ENCODE assay signal across 8 cellular contexts in the genomic region with DNA sequence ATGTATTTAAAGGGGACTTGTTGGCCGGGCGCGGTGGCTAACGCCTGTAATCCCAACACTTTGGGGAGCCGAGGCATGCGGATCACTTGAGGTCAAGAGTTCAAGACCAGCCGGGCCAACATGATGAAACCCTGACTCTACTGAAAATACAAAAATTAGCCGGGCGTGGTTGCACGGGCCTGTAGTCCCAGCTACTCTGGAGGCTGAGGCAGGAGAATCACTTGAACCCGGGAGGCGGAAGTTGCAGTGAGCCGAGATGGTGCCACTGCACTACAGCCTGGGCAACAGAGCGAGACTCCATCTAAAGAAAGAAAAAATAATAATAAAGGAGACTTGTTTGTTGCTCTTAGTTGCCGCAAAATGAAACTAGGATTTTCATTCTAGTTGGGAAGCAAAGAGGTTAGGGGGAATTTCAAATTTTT. TPM values are rescaled to one million over a fixed set of nuclear protein-coding genes. Genes with fewer than 3 reads are reported as not detected.
DNase-seq lines count a peak whose midpoint lies in the region; ATAC-seq, FAIRE-seq and TF ChIP-seq lines count a peak whose summit lies in the region.
"Not testable (repeated sequence)": the region's sequence is repeated elsewhere in the genome, so short reads cannot be mapped to it uniquely, and the experiment has no call there.

No MANE protein-coding gene starts in this region.

- POLR2A ChIA-PET in A549 (lab: Yijun Ruan, JAX); naive thymus-derived CD4-positive, alpha-beta T cell (lab: Charles Lee): not testable (repeated sequence)

- not testable (repeated sequence) for TF ChIP-seq EP300 in A549 (IDR thresholded peaks at IDR 0.05)

- H3K9me3 ChIP-seq in A549; HAP-1; SJSA1 (replicated peaks); heart right ventricle; naive thymus-derived CD4-positive, alpha-beta T cell (ENCODE audit: control insufficient read depth in 2 of 3, low read length in 3 of 3); small intestine (ENCODE audit: control insufficient read depth, low read depth): not testable (repeated sequence)

- FAIRE-seq in A549 (lab: Jason Lieb, UNC); small intestine (lab: Jason Lieb, UNC): not testable (repeated sequence)

- in situ Hi-C loops in HAP-1 (cut with MboI; ENCODE audit: low sequenced_read_pairs), result not testable (repeated sequence)

- TF ChIP-seq POLR2A in A549 (IDR thresholded peaks at IDR 0.05; ENCODE audit: low read length), result not testable (repeated sequence)

- H3K36me3 ChIP-seq in HAP-1 (replicated peaks); heart right ventricle; naive thymus-derived CD4-positive, alpha-beta T cell (ENCODE audit: control insufficient read depth in 2 of 3, insufficient read depth in 3 of 3, low read length in 3 of 3); small intestine (ENCODE audit: control insufficient read depth in 2 of 2, insufficient read depth in 2 of 2, low read length in 2 of 2): not testable (repeated sequence)
- H3K36me3 ChIP-seq in SJSA1, result peaks cover 13% of the 10 kb centered on the region

- H3K27me3 ChIP-seq in HAP-1 (ENCODE audit: low read depth); SJSA1 (replicated peaks); naive thymus-derived CD4-positive, alpha-beta T cell (ENCODE audit: control insufficient read depth in 2 of 2, insufficient read depth in 2 of 2, low read length in 2 of 2); small intestine (ENCODE audit: control insufficient read depth in 2 of 2, insufficient read depth in 2 of 2, low read length in 2 of 2): not testable (repeated sequence)
- peaks cover 0 to 12% (median 0%) of the 10 kb centered on the region in 7 donors for H3K27me3 ChIP-seq in heart right ventricle

- CTCF ChIA-PET in A549 (lab: Yijun Ruan, JAX), result interaction anchor here (0.6 to 12.1 kb wide), 7 partner anchors 11 to 291 kb away, joined by 3 to 107 read pairs (median 5); partner anchors contain the start of genes MICAL3 and PEX26
- CTCF ChIA-PET in activated naive CD4-positive, alpha-beta T cell treated with anti-CD3 and anti-CD28 coated beads, Interleukin-2, amount 10 ng/mL, durations not matched to agents 7 days and 5 days (lab: Charles Lee), result interaction anchor here (1.1 kb wide), 1 partner anchor 82 kb away, joined by 3 read pairs; no protein-coding TSS in a partner anchor
- CTCF ChIA-PET in naive thymus-derived CD4-positive, alpha-beta T cell (lab: Charles Lee), result not testable (repeated sequence)

- peak overlapping the region; percentile 87 for H3K4me3 Mint-ChIP-seq in activated naive CD4-positive, alpha-beta T cell treated with anti-CD3 and anti-CD28 coated beads, Interleukin-2, amount 10 ng/mL, durations not matched to agents 7 days and 5 days
- H3K4me3 Mint-ChIP-seq in dendritic cell treated with granulocyte-macrophage colony-stimulating factor and Interleukin-4, amounts not matched to agents 40 ng/mL and 50 ng/mL, for 4 days, result peak overlapping the region; percentile 80
- H3K4me3 Mint-ChIP-seq in naive thymus-derived CD4-positive, alpha-beta T cell, result peak overlapping the region; percentile 79 to 96 (median 92)

- peaks cover 41% of the 10 kb centered on the region for H3K27me3 Mint-ChIP-seq in activated naive CD4-positive, alpha-beta T cell treated with anti-CD3 and anti-CD28 coated beads, Interleukin-2, amount 10 ng/mL, durations not matched to agents 7 days and 5 days
- peaks cover 48% of the 10 kb centered on the region for H3K27me3 Mint-ChIP-seq in dendritic cell treated with granulocyte-macrophage colony-stimulating factor and Interleukin-4, amounts not matched to agents 40 ng/mL and 50 ng/mL, for 4 days
- peaks cover 0 to 28% (median 4%) of the 10 kb centered on the region in 5 donors for H3K27me3 Mint-ChIP-seq in naive thymus-derived CD4-positive, alpha-beta T cell

- peaks cover 47% of the 10 kb centered on the region for H3K4me1 Mint-ChIP-seq in activated naive CD4-positive, alpha-beta T cell treated with anti-CD3 and anti-CD28 coated beads, Interleukin-2, amount 10 ng/mL, durations not matched to agents 7 days and 5 days
- H3K4me1 Mint-ChIP-seq in dendritic cell treated with granulocyte-macrophage colony-stimulating factor and Interleukin-4, amounts not matched to agents 40 ng/mL and 50 ng/mL, for 4 days (ENCODE audit: low read depth), result peaks cover 13% of the 10 kb centered on the region
- peaks cover 28 to 44% (median 41%) of the 10 kb centered on the region in 7 donors for H3K4me1 Mint-ChIP-seq in naive thymus-derived CD4-positive, alpha-beta T cell

- not testable (repeated sequence) for DNase-seq in A549 (ENCODE audit: low read depth in 1 of 2, low spot score in 1 of 2); HAP-1 (ENCODE audit: low spot score in 2 of 2); SJSA1 (ENCODE audit: low read depth in 1 of 2, low spot score in 2 of 2); activated naive CD4-positive, alpha-beta T cell treated with anti-CD3 and anti-CD28 coated beads, Interleukin-2, amount 10 ng/mL, durations not matched to agents 7 days and 5 days; heart right ventricle; naive thymus-derived CD4-positive, alpha-beta T cell; small intestine

- H3K9me3 Mint-ChIP-seq in activated naive CD4-positive, alpha-beta T cell treated with anti-CD3 and anti-CD28 coated beads, Interleukin-2, amount 10 ng/mL, durations not matched to agents 7 days and 5 days; dendritic cell treated with granulocyte-macrophage colony-stimulating factor and Interleukin-4, amounts not matched to agents 40 ng/mL and 50 ng/mL, for 4 days; naive thymus-derived CD4-positive, alpha-beta T cell: not testable (repeated sequence)

- H3K27ac ChIP-seq in A549, result peak overlapping the region; percentile 96 to 99; a peak in 5 of 6 replicates
- H3K27ac ChIP-seq in SJSA1, result peak overlapping the region; percentile 96
- H3K27ac ChIP-seq in heart right ventricle, result peak overlapping the region in 9 of 10 donors; percentile 85 to 98 (median 90)
- not testable (repeated sequence) for H3K27ac ChIP-seq in naive thymus-derived CD4-positive, alpha-beta T cell (ENCODE audit: low read depth, low read length)
- peak overlapping the region; percentile 78 to 95 for H3K27ac ChIP-seq in small intestine (ENCODE audit: low read depth in 1 of 2, low read length in 1 of 2)

- H3K4me1 ChIP-seq in A549, result peaks cover 26% of the 10 kb centered on the region
- not testable (repeated sequence) for H3K4me1 ChIP-seq in HAP-1; small intestine (ENCODE audit: control insufficient read depth in 2 of 2, insufficient read depth in 1 of 2, low read depth in 1 of 2, low read length in 1 of 2)
- H3K4me1 ChIP-seq in SJSA1 (replicated peaks), result peaks cover 25% of the 10 kb centered on the region
- H3K4me1 ChIP-seq in heart right ventricle, result peaks cover 0 to 53% (median 25%) of the 10 kb centered on the region in 9 donors
- peaks cover 10 to 17% of the 10 kb centered on the region in 2 donors for H3K4me1 ChIP-seq in naive thymus-derived CD4-positive, alpha-beta T cell (ENCODE audit: control insufficient read depth in 2 of 2, insufficient read depth in 2 of 2, low read length in 2 of 2)

- peak overlapping the region; percentile 81 for H3K4me2 ChIP-seq in A549

- H3K4me3 ChIP-seq in A549 (peak overlapping the region; percentile 94; the same call in 2 of the 3 replicates), HAP-1 (peak overlapping the region; percentile 77), SJSA1 (peak overlapping the region; percentile 96), heart right ventricle (peak overlapping the region in 9 of 10 donors; percentile 57 to 92 (median 82)), small intestine (ENCODE audit: low read depth in 1 of 2, low read length in 2 of 2) (peak overlapping the region; percentile 29 to 94)
- peak overlapping the region; percentile 85 for H3K4me3 ChIP-seq in naive thymus-derived CD4-positive, alpha-beta T cell (ENCODE audit: low read length)

- not testable (repeated sequence) for ATAC-seq in A549; heart right ventricle; naive thymus-derived CD4-positive, alpha-beta T cell

- intact Hi-C loops in dendritic cell treated with granulocyte-macrophage colony-stimulating factor and Interleukin-4, amounts not matched to agents 40 ng/mL and 50 ng/mL, for 4 days (cut with micrococcal nuclease), result loop anchor here (5.0 kb wide), 1 partner anchor 75 kb away; the partner anchor contains the start of gene PEX26
- intact Hi-C loops in heart right ventricle (cut with DNase I), result loop anchor here in 5 of 10 donors (1.0 to 10.0 kb wide), 8 partner anchors 23 to 110 kb away; partner anchors contain the start of genes PEX26 (in 4 of the 5) and MICAL3 (in 1 of the 5)
- intact Hi-C loops in naive thymus-derived CD4-positive, alpha-beta T cell (cut with micrococcal nuclease), result loop anchor here (1.0 to 5.0 kb wide), 5 partner anchors 21 to 365 kb away; partner anchors contain the start of genes PEX26 (in 2 of the 2), BCL2L13 (in 1 of the 2) and MICAL3 (in 1 of the 2)

- H3K27ac Mint-ChIP-seq in activated naive CD4-positive, alpha-beta T cell treated with anti-CD3 and anti-CD28 coated beads, Interleukin-2, amount 10 ng/mL, durations not matched to agents 7 days and 5 days, result peak overlapping the region; percentile 88
- peak overlapping the region; percentile 86 for H3K27ac Mint-ChIP-seq in dendritic cell treated with granulocyte-macrophage colony-stimulating factor and Interleukin-4, amounts not matched to agents 40 ng/mL and 50 ng/mL, for 4 days
- H3K27ac Mint-ChIP-seq in naive thymus-derived CD4-positive, alpha-beta T cell, result peak overlapping the region in 7 of 9 donors; percentile 62 to 97 (median 83)

- TF ChIP-seq CTCF in A549 (IDR thresholded peaks at IDR 0.05); heart right ventricle (IDR thresholded peaks at IDR 0.05): not testable (repeated sequence)

- not testable (repeated sequence) for H3K36me3 Mint-ChIP-seq in activated naive CD4-positive, alpha-beta T cell treated with anti-CD3 and anti-CD28 coated beads, Interleukin-2, amount 10 ng/mL, durations not matched to agents 7 days and 5 days; dendritic cell treated with granulocyte-macrophage colony-stimulating factor and Interleukin-4, amounts not matched to agents 40 ng/mL and 50 ng/mL, for 4 days (ENCODE audit: low read depth); naive thymus-derived CD4-positive, alpha-beta T cell

- TF ChIP-seq RAD21 in A549 (conservative IDR thresholded peaks at IDR 0.05 in 1 of 2, IDR thresholded peaks at IDR 0.05 in 1 of 2), result not testable (repeated sequence)

- 40% methylated on average over 15 of the region's 15 CpGs for WGBS in A549 (ENCODE audit: missing lambda C conversion rate)
- 41 to 47% methylated on average over 15 of the region's 15 CpGs for WGBS in heart right ventricle, 2 donors
- 37 to 40% (median 38%) methylated on average over 15 of the region's 15 CpGs for WGBS in small intestine, 3 donors

RNA-seq across cellular contexts. Expression of gene MICAL3, which starts 22.5 kb away (rescaled TPM):
- polyA plus RNA-seq in A549 (2011; rRNA removed) (18.7 and 20.5 TPM in 2 replicates), A549 (2017; fragmentation: RNase III; extraction: RNeasy Plus Mini Kit Qiagen cat#74134 plus additional on column Dnase treatment) (30.1 to 35.1 TPM (median 30.3 TPM) in 3 replicates), heart right ventricle (10 to 100 TPM; 13.2 to 63.1 TPM), small intestine (10 to 100 TPM in 1 of 3 donors, 1 to 10 TPM in 2; 3.2 to 15.3 (median 4.7) TPM)
- 13.3 and 17.7 TPM in 2 replicates for polyA plus RNA-seq in A549 (2012; cell fraction: cytosol; rRNA removed)
- 74.0 and 74.6 TPM in 2 replicates for polyA plus RNA-seq in A549 (2012; cell fraction: nucleus; rRNA removed)
- 28.0 and 34.1 TPM in 2 replicates for polyA minus RNA-seq in A549 (2011; rRNA and poly(A)+ RNA removed)
- total RNA-seq in SJSA1 (2014; rRNA removed; shearing (Covaris generic)), result 13.5 and 23.5 TPM in 2 replicates
- 100 to 1,000 TPM in 9 of 10 donors, 10 to 100 TPM in 1; 74.7 to 137 (median 112) TPM for total RNA-seq in heart right ventricle
- 10 to 100 TPM; 10.0 to 43.9 (median 17.1) TPM for total RNA-seq in naive thymus-derived CD4-positive, alpha-beta T cell
- under 1 TPM; 0.28 to 0.68 TPM for polyA plus RNA-seq in naive thymus-derived CD4-positive, alpha-beta T cell
